ENCODE assay signal across 1 cellular context in genomic region chr17:74513987-74514631, GRCh38.
TF ChIP-seq lines count a peak whose summit lies in the region.

No MANE protein-coding gene starts in this region.

TF ChIP-seq in K562, 482 proteins besides CTCF, POLR2A, EP300 and RAD21 (continued from another document and continues in another):
- TF ChIP-seq ZBTB40 (IDR thresholded peaks at IDR 0.05): no peak
- TF ChIP-seq ZBTB40 (CRISPR knock-in tag; IDR thresholded peaks at IDR 0.05): peak; percentile 51
- peak; percentile 61; the same call in 1 of the 2 replicates for TF ChIP-seq TEAD4 (IDR thresholded peaks at IDR 0.05; ENCODE audit: low read length)
- no peak for TF ChIP-seq TEAD4 (CRISPR knock-in tag; IDR thresholded peaks at IDR 0.05; ENCODE audit: borderline replicate concordance)
- TF ChIP-seq ZNF263 (CRISPR knock-in tag; IDR thresholded peaks at IDR 0.05; ENCODE audit: borderline replicate concordance): no peak
- TF ChIP-seq MTA3 (IDR thresholded peaks at IDR 0.05; ENCODE audit: borderline replicate concordance): peak; percentile 95
- no peak for TF ChIP-seq KDM2B (CRISPR knock-in tag; IDR thresholded peaks at IDR 0.05)
- no peak for TF ChIP-seq MAFK (IDR thresholded peaks at IDR 0.05; ENCODE audit: low read length)
- no peak for TF ChIP-seq NFIX (CRISPR knock-in tag; IDR thresholded peaks at IDR 0.05; ENCODE audit: low read depth)
- no peak for TF ChIP-seq STAG1 (CRISPR knock-in tag; IDR thresholded peaks at IDR 0.05; ENCODE audit: borderline replicate concordance)
- no peak for TF ChIP-seq PYGO2 (tag; IDR thresholded peaks at IDR 0.05)
- TF ChIP-seq NFRKB (IDR thresholded peaks at IDR 0.05; ENCODE audit: low read depth): no peak
- TF ChIP-seq SMAD4 (CRISPR knock-in tag; conservative IDR thresholded peaks at IDR 0.05): no peak
- TF ChIP-seq, protein P1, sequence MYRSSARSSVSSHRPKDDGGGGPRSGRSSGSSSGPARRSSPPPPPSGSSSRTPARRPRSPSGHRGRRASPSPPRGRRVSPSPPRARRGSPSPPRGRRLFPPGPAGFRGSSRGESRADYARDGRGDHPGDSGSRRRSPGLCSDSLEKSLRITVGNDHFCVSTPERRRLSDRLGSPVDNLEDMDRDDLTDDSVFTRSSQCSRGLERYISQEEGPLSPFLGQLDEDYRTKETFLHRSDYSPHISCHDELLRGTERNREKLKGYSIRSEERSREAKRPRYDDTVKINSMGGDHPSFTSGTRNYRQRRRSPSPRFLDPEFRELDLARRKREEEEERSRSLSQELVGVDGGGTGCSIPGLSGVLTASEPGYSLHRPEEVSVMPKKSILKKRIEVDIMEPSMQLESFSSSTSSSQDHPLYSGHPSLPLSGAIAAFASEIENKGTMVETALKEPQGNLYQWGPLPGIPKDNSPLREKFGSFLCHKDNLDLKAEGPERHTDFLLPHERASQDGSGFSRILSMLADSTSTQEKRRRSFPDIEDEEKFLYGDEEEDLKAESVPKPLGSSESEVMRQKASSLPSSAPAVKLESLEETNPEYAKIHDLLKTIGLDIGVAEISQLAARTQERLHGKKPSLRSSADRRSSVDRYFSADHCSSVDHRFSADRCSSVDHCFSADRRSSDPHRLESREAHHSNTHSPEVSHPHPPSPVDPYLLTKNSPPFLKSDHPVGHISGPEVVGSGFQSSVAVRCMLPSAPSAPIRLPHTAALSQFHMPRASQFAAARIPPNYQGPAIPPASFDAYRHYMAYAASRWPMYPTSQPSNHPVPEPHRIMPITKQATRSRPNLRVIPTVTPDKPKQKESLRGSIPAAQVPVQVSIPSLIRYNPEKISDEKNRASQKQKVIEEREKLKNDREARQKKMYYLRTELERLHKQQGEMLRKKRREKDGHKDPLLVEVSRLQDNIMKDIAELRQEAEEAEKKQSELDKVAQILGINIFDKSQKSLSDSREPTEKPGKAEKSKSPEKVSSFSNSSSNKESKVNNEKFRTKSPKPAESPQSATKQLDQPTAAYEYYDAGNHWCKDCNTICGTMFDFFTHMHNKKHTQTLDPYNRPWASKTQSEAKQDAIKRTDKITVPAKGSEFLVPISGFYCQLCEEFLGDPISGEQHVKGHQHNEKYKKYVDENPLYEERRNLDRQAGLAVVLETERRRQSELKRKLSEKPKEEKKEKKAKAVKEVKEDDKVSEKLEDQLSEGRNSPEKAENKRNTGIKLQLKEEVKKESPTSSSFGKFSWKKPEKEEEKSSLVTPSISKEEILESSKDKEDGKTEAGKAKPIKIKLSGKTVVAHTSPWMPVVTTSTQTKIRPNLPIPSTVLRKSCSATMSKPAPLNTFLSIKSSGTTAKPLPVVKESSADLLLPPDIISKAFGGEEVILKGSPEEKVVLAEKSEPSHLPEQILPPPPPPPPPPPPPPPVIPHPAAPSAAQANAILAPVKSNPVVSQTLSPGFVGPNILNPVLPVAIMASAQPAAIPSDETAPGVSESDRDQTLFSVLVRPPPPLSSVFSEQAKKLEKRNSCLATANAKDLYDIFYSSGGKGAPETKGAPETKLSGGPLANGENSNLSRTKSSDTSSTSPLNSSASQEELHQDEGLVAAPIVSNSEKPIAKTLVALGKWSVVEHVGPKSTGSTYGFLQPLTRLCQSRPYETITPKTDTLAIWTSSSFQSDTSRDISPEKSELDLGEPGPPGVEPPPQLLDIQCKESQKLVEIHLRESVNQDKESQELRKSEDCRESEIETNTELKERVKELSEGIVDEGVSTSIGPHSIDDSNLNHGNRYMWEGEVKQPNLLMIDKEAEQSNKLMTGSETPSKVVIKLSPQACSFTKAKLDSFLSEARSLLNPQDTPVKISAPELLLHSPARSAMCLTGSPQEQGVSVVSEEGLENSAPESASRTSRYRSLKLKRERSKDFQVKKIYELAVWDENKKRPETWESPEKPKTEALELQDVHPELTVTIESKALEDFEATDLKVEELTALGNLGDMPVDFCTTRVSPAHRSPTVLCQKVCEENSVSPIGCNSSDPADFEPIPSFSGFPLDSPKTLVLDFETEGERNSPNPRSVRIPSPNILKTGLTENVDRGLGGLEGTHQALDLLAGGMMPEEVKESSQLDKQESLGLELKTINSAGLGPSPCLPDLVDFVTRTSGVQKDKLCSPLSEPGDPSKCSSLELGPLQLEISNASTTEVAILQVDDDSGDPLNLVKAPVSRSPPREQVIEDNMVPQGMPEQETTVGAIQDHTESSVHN (IDR thresholded peaks at IDR 0.05; ENCODE audit: borderline replicate concordance in 1 of 2, low read depth in 1 of 2): peak in 1 of 2 experiments; percentile 92; a peak in 2 of 4 replicates
- no peak for TF ChIP-seq BACH1 (tag; IDR thresholded peaks at IDR 0.05)
- no peak for TF ChIP-seq CREB5 (CRISPR knock-in tag; IDR thresholded peaks at IDR 0.05)
- TF ChIP-seq CBX1 (IDR thresholded peaks at IDR 0.05; ENCODE audit: low read depth): peak; percentile 87; the same call in 1 of the 2 replicates
- TF ChIP-seq TAF9B (IDR thresholded peaks at IDR 0.05; ENCODE audit: partially characterized antibody): peak; percentile 14
- TF ChIP-seq FOS (IDR thresholded peaks at IDR 0.05; ENCODE audit: extremely low read depth, insufficient read length): peak; percentile 60
- TF ChIP-seq MBD2 (IDR thresholded peaks at IDR 0.05; ENCODE audit: borderline replicate concordance, low read depth): 0 out of 2 replicates have a peak, but pooled peaks have one; percentile 20
- no peak for TF ChIP-seq MTA2 (IDR thresholded peaks at IDR 0.05; ENCODE audit: low read depth)
- TF ChIP-seq SP2 (IDR thresholded peaks at IDR 0.05; ENCODE audit: extremely low read depth, low read depth, low read length, poor library complexity, severe bottlenecking): no peak
- TF ChIP-seq ZNF586 (CRISPR knock-in tag; conservative IDR thresholded peaks at IDR 0.05): no peak
- peak; percentile 24; the same call in 1 of the 2 replicates for TF ChIP-seq CBFB (CRISPR knock-in tag; IDR thresholded peaks at IDR 0.05)
- no peak for TF ChIP-seq PML (IDR thresholded peaks at IDR 0.05; ENCODE audit: low read length)
- no peak for TF ChIP-seq SREBF2 (CRISPR knock-in tag; IDR thresholded peaks at IDR 0.05)
- no peak for TF ChIP-seq HLTF (IDR thresholded peaks at IDR 0.05)
- no peak for TF ChIP-seq ZNF507 (tag; conservative IDR thresholded peaks at IDR 0.05)
- TF ChIP-seq, protein P2, sequence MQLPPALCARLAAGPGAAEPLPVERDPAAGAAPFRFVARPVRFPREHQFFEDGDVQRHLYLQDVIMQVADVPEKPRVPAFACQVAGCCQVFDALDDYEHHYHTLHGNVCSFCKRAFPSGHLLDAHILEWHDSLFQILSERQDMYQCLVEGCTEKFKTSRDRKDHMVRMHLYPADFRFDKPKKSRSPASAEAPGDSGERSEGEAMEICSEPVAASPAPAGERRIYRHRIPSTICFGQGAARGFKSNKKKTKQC (CRISPR knock-in tag; IDR thresholded peaks at IDR 0.05): no peak
- TF ChIP-seq, protein P3, sequence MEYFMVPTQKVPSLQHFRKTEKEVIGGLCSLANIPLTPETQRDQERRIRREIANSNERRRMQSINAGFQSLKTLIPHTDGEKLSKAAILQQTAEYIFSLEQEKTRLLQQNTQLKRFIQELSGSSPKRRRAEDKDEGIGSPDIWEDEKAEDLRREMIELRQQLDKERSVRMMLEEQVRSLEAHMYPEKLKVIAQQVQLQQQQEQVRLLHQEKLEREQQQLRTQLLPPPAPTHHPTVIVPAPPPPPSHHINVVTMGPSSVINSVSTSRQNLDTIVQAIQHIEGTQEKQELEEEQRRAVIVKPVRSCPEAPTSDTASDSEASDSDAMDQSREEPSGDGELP (CRISPR knock-in tag; IDR thresholded peaks at IDR 0.05; ENCODE audit: borderline replicate concordance): peak; percentile 74
- TF ChIP-seq, protein P4, sequence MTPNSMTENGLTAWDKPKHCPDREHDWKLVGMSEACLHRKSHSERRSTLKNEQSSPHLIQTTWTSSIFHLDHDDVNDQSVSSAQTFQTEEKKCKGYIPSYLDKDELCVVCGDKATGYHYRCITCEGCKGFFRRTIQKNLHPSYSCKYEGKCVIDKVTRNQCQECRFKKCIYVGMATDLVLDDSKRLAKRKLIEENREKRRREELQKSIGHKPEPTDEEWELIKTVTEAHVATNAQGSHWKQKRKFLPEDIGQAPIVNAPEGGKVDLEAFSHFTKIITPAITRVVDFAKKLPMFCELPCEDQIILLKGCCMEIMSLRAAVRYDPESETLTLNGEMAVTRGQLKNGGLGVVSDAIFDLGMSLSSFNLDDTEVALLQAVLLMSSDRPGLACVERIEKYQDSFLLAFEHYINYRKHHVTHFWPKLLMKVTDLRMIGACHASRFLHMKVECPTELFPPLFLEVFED (CRISPR knock-in tag; conservative IDR thresholded peaks at IDR 0.05): no peak
- TF ChIP-seq ZEB2 (IDR thresholded peaks at IDR 0.05): peak; percentile 44; the same call in 1 of the 2 replicates
- TF ChIP-seq, protein P5, sequence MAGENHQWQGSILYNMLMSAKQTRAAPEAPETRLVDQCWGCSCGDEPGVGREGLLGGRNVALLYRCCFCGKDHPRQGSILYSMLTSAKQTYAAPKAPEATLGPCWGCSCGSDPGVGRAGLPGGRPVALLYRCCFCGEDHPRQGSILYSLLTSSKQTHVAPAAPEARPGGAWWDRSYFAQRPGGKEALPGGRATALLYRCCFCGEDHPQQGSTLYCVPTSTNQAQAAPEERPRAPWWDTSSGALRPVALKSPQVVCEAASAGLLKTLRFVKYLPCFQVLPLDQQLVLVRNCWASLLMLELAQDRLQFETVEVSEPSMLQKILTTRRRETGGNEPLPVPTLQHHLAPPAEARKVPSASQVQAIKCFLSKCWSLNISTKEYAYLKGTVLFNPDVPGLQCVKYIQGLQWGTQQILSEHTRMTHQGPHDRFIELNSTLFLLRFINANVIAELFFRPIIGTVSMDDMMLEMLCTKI (IDR thresholded peaks at IDR 0.05; ENCODE audit: partially characterized antibody): no peak
- peak; percentile 90 for TF ChIP-seq FOSL1 (tag; conservative IDR thresholded peaks at IDR 0.05)
- no peak for TF ChIP-seq MYBL2 (IDR thresholded peaks at IDR 0.05; ENCODE audit: low read depth)
- TF ChIP-seq MYBL2 (CRISPR knock-in tag; IDR thresholded peaks at IDR 0.05; ENCODE audit: borderline replicate concordance): 0 out of 2 replicates have a peak, but pooled peaks have one; percentile 45
- peak; percentile 96 to 98 for TF ChIP-seq TRIM24 (IDR thresholded peaks at IDR 0.05)
- no peak; the same call in 1 of the 2 replicates for TF ChIP-seq KLF16 (IDR thresholded peaks at IDR 0.05)
- TF ChIP-seq TEAD2 (tag; IDR thresholded peaks at IDR 0.05): no peak
- TF ChIP-seq CEBPG (CRISPR knock-in tag; IDR thresholded peaks at IDR 0.05): peak; percentile 75
- TF ChIP-seq CEBPG (tag; conservative IDR thresholded peaks at IDR 0.05 in 1 of 2, IDR thresholded peaks at IDR 0.05 in 1 of 2): peak in 1 of 2 experiments; percentile 83; a peak in 2 of 4 replicates
